In genomic region chr4:130563185-130563890, GRCh38 we compare ENCODE assay signal across 8 cellular contexts.
DNase-seq lines count a peak whose midpoint lies in the region; ATAC-seq and TF ChIP-seq lines count a peak whose summit lies in the region.

No MANE protein-coding gene starts in this region.

- H3K4me1 ChIP-seq in ascending aorta: no peaks in the 10 kb centered on the region
- H3K4me1 ChIP-seq in iPS-18a (ENCODE audit: control insufficient read depth, low read depth, low read length): peaks cover 8% of the 10 kb centered on the region
- H3K4me1 ChIP-seq in subcutaneous abdominal adipose tissue (ENCODE audit: control insufficient read depth in 5 of 5, insufficient read depth in 5 of 5, low read length in 5 of 5): peaks cover 0 to 10% (median 8%) of the 10 kb centered on the region in 5 donors

- DNase-seq in AG20443 (ENCODE audit: low spot score) (peak; percentile 8), NB4 (ENCODE audit: low read depth) (peak; percentile 2), ascending aorta (ENCODE audit: low spot score in 2 of 2) (peak in 1 of 2 donors; percentile 62)
- no peak for DNase-seq in activated T-cell treated with anti-CD3 and anti-CD28 coated beads, Interleukin-2, amount 50 U/mL, for 4 hours

- no peaks in the 10 kb centered on the region for H3K4me1 Mint-ChIP-seq in activated T-cell treated with anti-CD3 and anti-CD28 coated beads, Interleukin-2, amount 50 U/mL, for 4 hours (ENCODE audit: low read depth)

- TF ChIP-seq POLR2A in NB4 (IDR thresholded peaks at IDR 0.05; ENCODE audit: extremely low read depth, insufficient read length): no peak

- no peak for ATAC-seq in activated T-cell treated with anti-CD3 and anti-CD28 coated beads, Interleukin-2, amount 50 U/mL, for 4 hours
- ATAC-seq in HG03571 (IDR thresholded peaks at IDR 0.05; ENCODE audit: unreplicated experiment) (no peak), GM21529 (IDR thresholded peaks at IDR 0.05; ENCODE audit: unreplicated experiment) (no peak)

- no peak overlapping the region for H3K27ac ChIP-seq in ascending aorta
- H3K27ac ChIP-seq in iPS-18a (ENCODE audit: low read length): no peak overlapping the region
- H3K27ac ChIP-seq in subcutaneous abdominal adipose tissue (ENCODE audit: low read depth, low read length): no peak overlapping the region

- no peak overlapping the region for H3K4me3 Mint-ChIP-seq in activated T-cell treated with anti-CD3 and anti-CD28 coated beads, Interleukin-2, amount 50 U/mL, for 4 hours

- peaks cover 12% of the 10 kb centered on the region for H3K9me3 Mint-ChIP-seq in activated T-cell treated with anti-CD3 and anti-CD28 coated beads, Interleukin-2, amount 50 U/mL, for 4 hours

- H3K4me3 ChIP-seq in NB4 (ENCODE audit: low read depth, low read length) (no peak overlapping the region), ascending aorta (peak overlapping the region; percentile 28 to 48), iPS-18a (ENCODE audit: low read length) (peak overlapping the region; percentile 21), subcutaneous abdominal adipose tissue (ENCODE audit: low read depth in 1 of 5, low read length in 5 of 5) (peak overlapping the region; percentile 35 to 58 (median 47))

- intact Hi-C loops in ascending aorta (cut with DNase I): no loop called here

- H3K9me3 ChIP-seq in ascending aorta (no peaks in the 10 kb centered on the region), iPS-18a (ENCODE audit: control insufficient read depth, low read depth, low read length) (no peaks in the 10 kb centered on the region), subcutaneous abdominal adipose tissue (ENCODE audit: control insufficient read depth in 5 of 5, low read length in 5 of 5) (no peaks in the 10 kb centered on the region)

- TF ChIP-seq CTCF in NB4 (IDR thresholded peaks at IDR 0.05; ENCODE audit: low read depth, low read length): no peak
- TF ChIP-seq CTCF in ascending aorta (IDR thresholded peaks at IDR 0.05): peak in 1 of 3 experiments; percentile 15

- H3K36me3 ChIP-seq in ascending aorta (no peaks in the 10 kb centered on the region), iPS-18a (ENCODE audit: control insufficient read depth, low read depth, low read length) (no peaks in the 10 kb centered on the region), subcutaneous abdominal adipose tissue (ENCODE audit: control insufficient read depth in 5 of 5, insufficient read depth in 5 of 5, low read length in 5 of 5) (no peaks in the 10 kb centered on the region)

- no peaks in the 10 kb centered on the region for H3K27me3 ChIP-seq in ascending aorta
- H3K27me3 ChIP-seq in iPS-18a (ENCODE audit: control insufficient read depth, insufficient read depth, low read length): no peaks in the 10 kb centered on the region
- H3K27me3 ChIP-seq in subcutaneous abdominal adipose tissue (ENCODE audit: control insufficient read depth in 5 of 5, insufficient read depth in 4 of 5, low read length in 5 of 5): no peaks in the 10 kb centered on the region

- H3K9ac ChIP-seq in iPS-18a (ENCODE audit: low read length) (peak overlapping the region; percentile 32), subcutaneous abdominal adipose tissue (ENCODE audit: low read length in 5 of 5) (peak overlapping the region in 1 of 5 donors; percentile 21)

- H3K27me3 Mint-ChIP-seq in activated T-cell treated with anti-CD3 and anti-CD28 coated beads, Interleukin-2, amount 50 U/mL, for 4 hours (ENCODE audit: low read depth): no peaks in the 10 kb centered on the region

- no peaks in the 10 kb centered on the region for H3K36me3 Mint-ChIP-seq in activated T-cell treated with anti-CD3 and anti-CD28 coated beads, Interleukin-2, amount 50 U/mL, for 4 hours (ENCODE audit: insufficient read depth)
